In the genomic region with DNA sequence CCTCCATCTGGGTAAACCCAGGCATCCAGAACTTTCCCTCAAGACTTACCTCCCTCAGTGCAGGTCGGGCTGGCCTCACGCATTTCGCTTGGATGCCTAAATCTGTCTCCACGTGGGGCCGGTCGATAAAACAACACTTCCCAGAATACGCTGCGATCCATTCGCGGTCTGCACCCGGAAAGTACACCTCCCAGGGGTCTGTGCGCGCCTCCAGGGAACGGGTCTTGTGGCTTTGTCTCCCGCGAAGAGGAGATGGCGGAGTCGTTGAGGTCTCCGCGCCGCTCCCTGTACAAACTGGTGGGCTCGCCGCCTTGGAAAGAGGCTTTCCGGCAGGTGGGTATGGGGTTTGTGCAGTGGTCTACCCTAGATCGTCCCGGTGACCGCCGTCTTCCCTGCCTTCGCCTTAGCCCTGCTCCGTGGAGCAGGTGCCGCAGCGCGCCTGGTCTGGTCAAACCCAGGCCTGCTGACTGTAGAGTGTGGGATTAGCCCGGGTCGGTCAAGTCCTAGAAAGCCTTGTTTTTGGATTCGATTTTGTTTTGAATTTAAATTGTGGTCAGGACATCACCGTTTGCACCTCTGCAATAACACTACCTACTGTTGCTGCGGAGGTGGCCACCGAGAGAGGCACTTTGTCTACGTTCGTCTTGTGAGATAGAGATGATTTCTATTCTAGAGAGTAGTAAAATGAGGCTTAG, we compare ENCODE assay signal across 8 cellular contexts. TPM values are rescaled to one million over a fixed set of nuclear protein-coding genes. Genes with fewer than 3 reads are reported as not detected.
A peak's percentile ranks its signal among the peaks of the same experiment; 100 is the strongest.
DNase-seq lines count a peak whose midpoint lies in the region; ATAC-seq and TF ChIP-seq lines count a peak whose summit lies in the region.

TSS of gene RPAIN (plus strand) at position 224 of the 695 bp plus-strand sequence. CDS start at position 253, 29 bp downstream.

- H3K9me3 ChIP-seq in AG04450 (ENCODE audit: control insufficient read depth, insufficient read depth, low read length): no peaks in the 10 kb centered on the region

- ATAC-seq in GM18873 (IDR thresholded peaks at IDR 0.05; ENCODE audit: low FRiP score, unreplicated experiment) (peak; percentile 1), HG03135 (IDR thresholded peaks at IDR 0.05; ENCODE audit: unreplicated experiment) (peak; percentile 52)

- H3K27ac ChIP-seq in AG04450 (ENCODE audit: low read depth, low read length): peak within 1 kb of the TSS; percentile 88

- CTCF ChIA-PET in AG04450 (lab: Charles Lee): interaction anchor here (0.7 to 1.3 kb wide), 3 partner anchors 19 to 1855 kb away, joined by 3 to 12 read pairs (median 3); partner anchors contain the start of gene C1QBP

- H3K27me3 ChIP-seq in AG04450 (ENCODE audit: control insufficient read depth, insufficient read depth, low read length): no peaks in the 10 kb centered on the region

- DNase-seq in AG04450 (ENCODE audit: low read depth, low spot score) (no peak), NCI-H345 (lab: John Stamatoyannopoulos, UW) (peak; percentile 92), choroid plexus epithelial cell (ENCODE audit: low read depth) (peak; percentile 91), left kidney (ENCODE audit: low read depth, low spot score) (peak; percentile 97)
- DNase-seq in activated CD4-positive, CD25-positive, alpha-beta regulatory T cell treated with anti-CD3 and anti-CD28 coated beads, Interleukin-2, amount 50 U/mL, for 16 hours (ENCODE audit: low read depth, low spot score): peak; percentile 86
- DNase-seq in stimulated activated CD4-positive, alpha-beta T cell treated with anti-CD3 and anti-CD28 coated beads, Interleukin-2, amount 100 ng/mL, for 4 hours (ENCODE audit: low read depth): peak; percentile 79

- TF ChIP-seq CTCF in AG04450 (IDR thresholded peaks at IDR 0.05; ENCODE audit: low read depth, low read length) (no peak), choroid plexus epithelial cell (conservative IDR thresholded peaks at IDR 0.05; ENCODE audit: low read depth, low read length) (no peak)

- POLR2A ChIA-PET in AG04450 (lab: Yijun Ruan, JAX): interaction anchor here (1.3 kb wide), 1 partner anchor 19 kb away, joined by 10 read pairs; the partner anchor contains the start of gene C1QBP

- peak within 1 kb of the TSS; percentile 87 for H3K4me3 ChIP-seq in AG04450 (ENCODE audit: low read depth, low read length)
- peak within 1 kb of the TSS; percentile 90 for H3K4me3 ChIP-seq in choroid plexus epithelial cell (ENCODE audit: low read depth, low read length)

RNA-seq across cellular contexts. Expression of gene RPAIN, which starts in this region (rescaled TPM):
- 33.0 and 37.5 TPM in 2 replicates for polyA plus RNA-seq in AG04450 (2011; rRNA removed)
- 19.2 and 21.8 TPM in 2 replicates for polyA minus RNA-seq in AG04450 (2011; rRNA and poly(A)+ RNA removed)
